In genomic region chr2:113906647-113907046, GRCh38 we compare ENCODE assay signal across 10 cellular contexts.
"Had no signal": no experiment of that assay in that cellular context is flagged by ENCODE, and none has a peak within 500 bp of the region (broad histone marks: within the 10 kb centered on the region; RNA-seq: fewer than 3 reads in every experiment).

No MANE protein-coding gene starts in this region.

- H3K27me3 ChIP-seq: esophagus squamous epithelium, sigmoid colon, SJSA1, spleen had no signal

- H3K27ac Mint-ChIP-seq: activated naive CD4-positive, alpha-beta T cell treated with anti-CD3 and anti-CD28 coated beads, Interleukin-2, amount 10 ng/mL, durations not matched to agents 7 days and 5 days had no signal

- H3K27ac ChIP-seq: parathyroid adenoma, sigmoid colon, SJSA1 had no signal

- H3K9me3 Mint-ChIP-seq: activated naive CD4-positive, alpha-beta T cell treated with anti-CD3 and anti-CD28 coated beads, Interleukin-2, amount 10 ng/mL, durations not matched to agents 7 days and 5 days had no signal

- H3K36me3 ChIP-seq: esophagus squamous epithelium, sigmoid colon had no signal

- H3K4me1 ChIP-seq: SJSA1 had no signal

- H3K4me3 ChIP-seq: esophagus squamous epithelium, sigmoid colon, SJSA1, spleen had no signal

- DNase-seq: activated CD4-positive, alpha-beta T cell treated with anti-CD3 and anti-CD28 coated beads, Interleukin-2, amount 50 U/mL, for 48 hours; activated naive CD4-positive, alpha-beta T cell treated with anti-CD3 and anti-CD28 coated beads, Interleukin-2, amount 10 ng/mL, durations not matched to agents 7 days and 5 days; amniotic stem cell; esophagus squamous epithelium; sigmoid colon; spleen; SW 1271; T-helper 9 cell had no signal

- H3K27me3 Mint-ChIP-seq: activated naive CD4-positive, alpha-beta T cell treated with anti-CD3 and anti-CD28 coated beads, Interleukin-2, amount 10 ng/mL, durations not matched to agents 7 days and 5 days had no signal

- H3K9me3 ChIP-seq: esophagus squamous epithelium, sigmoid colon, SJSA1 had no signal

- H3K4me3 Mint-ChIP-seq: activated naive CD4-positive, alpha-beta T cell treated with anti-CD3 and anti-CD28 coated beads, Interleukin-2, amount 10 ng/mL, durations not matched to agents 7 days and 5 days had no signal
